Comparison of ENCODE assay signal across 29 cellular contexts in the genomic region with DNA sequence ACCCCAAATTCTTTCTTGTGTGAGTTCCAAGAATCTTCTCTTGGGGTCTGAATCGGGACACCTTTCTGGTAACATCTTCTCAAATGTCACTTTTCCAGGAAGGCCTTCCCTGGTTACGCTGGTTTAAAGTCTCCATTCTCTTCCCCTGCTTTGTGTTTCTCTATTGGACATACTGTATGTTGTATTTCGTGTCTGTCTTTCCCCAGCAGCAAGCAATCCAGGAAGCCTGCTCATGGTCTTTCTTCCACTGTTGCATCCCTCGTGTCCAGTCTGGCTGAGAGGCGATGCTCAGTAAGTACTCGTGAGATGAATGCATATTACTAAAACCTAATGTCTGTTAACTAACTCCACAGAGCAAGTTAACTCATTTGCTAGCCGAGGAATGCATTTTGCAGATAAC. TPM values are rescaled to one million over a fixed set of nuclear protein-coding genes. Genes with fewer than 3 reads are reported as not detected.
"Had no signal": no experiment of that assay in that cellular context is flagged by ENCODE, and none has a peak within 500 bp of the region (broad histone marks: within the 10 kb centered on the region; RNA-seq: fewer than 3 reads in every experiment).

No MANE protein-coding gene starts in this region.

- H3K4me3 Mint-ChIP-seq: activated B cell treated with CpG ODN at 0.5 μM for 24 hours; activated CD8-positive, alpha-beta T cell treated with anti-CD3 and anti-CD28 coated beads for 36 hours; activated naive CD4-positive, alpha-beta T cell treated with anti-CD3 and anti-CD28 coated beads, Interleukin-2, amount 50 U/mL, for 24 hours; activated T-cell treated with anti-CD3 and anti-CD28 coated beads, Interleukin-2, amount 50 U/mL, for 4 hours; activated T-helper 17 cell treated with anti-CD3 and anti-CD28 coated beads, Interleukin-2, amount 50 U/mL, for 72 hours; nephron; stimulated activated effector memory CD8-positive, alpha-beta T cell treated with anti-CD3 and anti-CD28 coated beads, Interleukin-12 subunit alpha, Interleukin-12 subunit beta, amount 100 ng/mL, for 72 hours; stimulated activated naive CD8-positive, alpha-beta T cell treated with anti-CD3 and anti-CD28 coated beads, Interleukin-15, amount 100 ng/mL, for 72 hours; T-cell had no signal

- H3K27ac ChIP-seq: body of pancreas, foreskin keratinocyte, neutrophil, ovary, prostate gland had no signal

- H3K9me3 Mint-ChIP-seq: activated B cell treated with CpG ODN at 0.5 μM for 24 hours; activated CD8-positive, alpha-beta T cell treated with anti-CD3 and anti-CD28 coated beads for 36 hours; activated naive CD4-positive, alpha-beta T cell treated with anti-CD3 and anti-CD28 coated beads, Interleukin-2, amount 50 U/mL, for 24 hours; activated T-cell treated with anti-CD3 and anti-CD28 coated beads, Interleukin-2, amount 50 U/mL, for 4 hours; activated T-helper 17 cell treated with anti-CD3 and anti-CD28 coated beads, Interleukin-2, amount 50 U/mL, for 72 hours; nephron; stimulated activated effector memory CD8-positive, alpha-beta T cell treated with anti-CD3 and anti-CD28 coated beads, Interleukin-12 subunit alpha, Interleukin-12 subunit beta, amount 100 ng/mL, for 72 hours; stimulated activated naive CD8-positive, alpha-beta T cell treated with anti-CD3 and anti-CD28 coated beads, Interleukin-15, amount 100 ng/mL, for 72 hours; T-cell had no signal

- H3K36me3 Mint-ChIP-seq: activated naive CD4-positive, alpha-beta T cell treated with anti-CD3 and anti-CD28 coated beads, Interleukin-2, amount 50 U/mL, for 24 hours; stimulated activated effector memory CD8-positive, alpha-beta T cell treated with anti-CD3 and anti-CD28 coated beads, Interleukin-12 subunit alpha, Interleukin-12 subunit beta, amount 100 ng/mL, for 72 hours; T-cell had no signal

- H3K4me1 Mint-ChIP-seq: activated B cell treated with CpG ODN at 0.5 μM for 24 hours; activated naive CD4-positive, alpha-beta T cell treated with anti-CD3 and anti-CD28 coated beads, Interleukin-2, amount 50 U/mL, for 24 hours; activated T-helper 17 cell treated with anti-CD3 and anti-CD28 coated beads, Interleukin-2, amount 50 U/mL, for 72 hours; nephron; stimulated activated effector memory CD8-positive, alpha-beta T cell treated with anti-CD3 and anti-CD28 coated beads, Interleukin-12 subunit alpha, Interleukin-12 subunit beta, amount 100 ng/mL, for 72 hours had no signal

- H3K9me3 ChIP-seq: body of pancreas, esophagus muscularis mucosa, heart right ventricle, neutrophil, ovary, prostate gland, sigmoid colon, thyroid gland, upper lobe of left lung had no signal

- H3K36me3 ChIP-seq: neutrophil, ovary had no signal

- H3K27ac Mint-ChIP-seq: activated B cell treated with CpG ODN at 0.5 μM for 24 hours; activated CD8-positive, alpha-beta T cell treated with anti-CD3 and anti-CD28 coated beads for 36 hours; activated naive CD4-positive, alpha-beta T cell treated with anti-CD3 and anti-CD28 coated beads, Interleukin-2, amount 50 U/mL, for 24 hours; activated T-helper 17 cell treated with anti-CD3 and anti-CD28 coated beads, Interleukin-2, amount 50 U/mL, for 72 hours; nephron; stimulated activated effector memory CD8-positive, alpha-beta T cell treated with anti-CD3 and anti-CD28 coated beads, Interleukin-12 subunit alpha, Interleukin-12 subunit beta, amount 100 ng/mL, for 72 hours; stimulated activated naive CD8-positive, alpha-beta T cell treated with anti-CD3 and anti-CD28 coated beads, Interleukin-15, amount 100 ng/mL, for 72 hours; T-cell had no signal

- ATAC-seq: activated CD8-positive, alpha-beta T cell treated with anti-CD3 and anti-CD28 coated beads for 36 hours; activated T-cell treated with anti-CD3 and anti-CD28 coated beads, Interleukin-2, amount 50 U/mL, for 4 hours; activated T-helper 17 cell treated with anti-CD3 and anti-CD28 coated beads, Interleukin-2, amount 50 U/mL, for 72 hours; body of pancreas; foreskin keratinocyte; left lobe of liver; stimulated activated effector memory CD8-positive, alpha-beta T cell treated with anti-CD3 and anti-CD28 coated beads, Interleukin-12 subunit alpha, Interleukin-12 subunit beta, amount 100 ng/mL, for 72 hours; stimulated activated naive CD8-positive, alpha-beta T cell treated with anti-CD3 and anti-CD28 coated beads, Interleukin-15, amount 100 ng/mL, for 72 hours; T-cell had no signal

- H3K27me3 ChIP-seq: esophagus muscularis mucosa, heart right ventricle, neutrophil, ovary, sigmoid colon, thyroid gland, upper lobe of left lung had no signal

- H3K4me3 ChIP-seq: body of pancreas, esophagus muscularis mucosa, heart right ventricle, lung, ovary, prostate gland, sigmoid colon, thyroid gland, upper lobe of left lung had no signal

- H3K4me1 ChIP-seq: body of pancreas, foreskin keratinocyte, prostate gland, thyroid gland had no signal

- DNase-seq: activated B cell treated with CpG ODN at 0.5 μM for 24 hours; activated CD4-positive, alpha-beta T cell treated with anti-CD3 and anti-CD28 coated beads, Interleukin-2, amount 50 U/mL, for 1 hour; activated CD8-positive, alpha-beta T cell treated with anti-CD3 and anti-CD28 coated beads for 36 hours; activated T-cell treated with anti-CD3 and anti-CD28 coated beads, Interleukin-2, amount 50 U/mL, for 4 hours; aorta; body of pancreas; cortex of kidney; heart right ventricle; kidney glomerular epithelial cell; ovary; retina; sigmoid colon; small intestine; stimulated activated CD4-positive, alpha-beta T cell treated with anti-CD3 and anti-CD28 coated beads, Interleukin-4, amount 100 ng/mL, for 24 hours; stimulated activated naive CD8-positive, alpha-beta T cell treated with anti-CD3 and anti-CD28 coated beads, Interleukin-15, amount 100 ng/mL, for 72 hours; T-cell; thyroid gland; upper lobe of left lung had no signal

RNA-seq across cellular contexts. Expression of gene SMAD9, which starts 57.3 kb away (rescaled TPM):
- total RNA-seq: activated B cell treated with CpG ODN at 0.5 μM for 24 hours; activated T-cell treated with anti-CD3 and anti-CD28 coated beads, Interleukin-2, amount 50 U/mL, for 4 hours; T-helper 2 cell treated with Interferon-gamma antibody and Interleukin-4, amounts not matched to agents 100 ng/mL and 5 ng/mL, for 36 hours had no signal
